In genomic region chr11:22472306-22472705, GRCh38 we compare ENCODE assay signal across 19 cellular contexts.
DNase-seq lines count a peak whose midpoint lies in the region; ATAC-seq and TF ChIP-seq lines count a peak whose summit lies in the region.
"Had no signal": no experiment of that assay in that cellular context is flagged by ENCODE, and none has a peak within 500 bp of the region (broad histone marks: within the 10 kb centered on the region; RNA-seq: fewer than 3 reads in every experiment).

No MANE protein-coding gene starts in this region.

- no peak overlapping the region for H3K4me3 ChIP-seq in IMR-90 (ENCODE audit: insufficient read depth, low read depth, low read length)
- H3K4me3 ChIP-seq in choroid plexus epithelial cell (ENCODE audit: low read depth, low read length): no peak overlapping the region
- H3K4me3 ChIP-seq in neural progenitor cell: no peak overlapping the region
- H3K4me3 ChIP-seq: lung, transverse colon had no signal

- H3K4me2 ChIP-seq in IMR-90 (ENCODE audit: low read depth, low read length) (no peak overlapping the region), neural progenitor cell (no peak overlapping the region)

- H3K27me3 ChIP-seq in IMR-90 (ENCODE audit: control insufficient read depth, insufficient read depth, low read length): no peaks in the 10 kb centered on the region
- H3K27me3 ChIP-seq in neural progenitor cell: no peaks in the 10 kb centered on the region
- H3K27me3 ChIP-seq: transverse colon had no signal

- no CpG with 5 or more reads among the region's 7 CpGs for WGBS in IMR-90 (ENCODE audit: extremely low coverage in 2 of 2, insufficient read length in 1 of 2), 2 experiments

- no peak overlapping the region for H3K4me3 Mint-ChIP-seq in neural progenitor cell
- H3K4me3 Mint-ChIP-seq: activated CD4-positive, alpha-beta memory T cell treated with anti-CD3 and anti-CD28 coated beads, Interleukin-2, amount 10 ng/mL, durations not matched to agents 7 days and 5 days; activated naive CD8-positive, alpha-beta T cell treated with anti-CD3 and anti-CD28 coated beads, Interleukin-2, amount 50 U/mL, for 24 hours; CD8-positive, alpha-beta T cell; nephron; stimulated activated memory B cell treated with anti-CD40 and anti-IgM and Interleukin-4, amounts not matched to agents 10 μg/mL and 1 μg/mL and 100 μg/mL, for 72 hours had no signal

- TF ChIP-seq CTCF in IMR-90 (conservative IDR thresholded peaks at IDR 0.05; ENCODE audit: low read depth, low read length) (peak; percentile 27; the same call in 1 of the 2 replicates), choroid plexus epithelial cell (conservative IDR thresholded peaks at IDR 0.05; ENCODE audit: low read depth, low read length) (peak; percentile 38), neural progenitor cell (IDR thresholded peaks at IDR 0.05) (peak; percentile 45)

- CTCF ChIA-PET in IMR-90 (lab: Yijun Ruan, JAX): no interaction called here

- H3K79me1 ChIP-seq in IMR-90 (ENCODE audit: low read depth in 1 of 2, low read length in 2 of 2): no peaks in the 10 kb centered on the region

- H3K9me3 ChIP-seq in IMR-90 (ENCODE audit: control insufficient read depth, insufficient read depth, low read length) (no peaks in the 10 kb centered on the region), neural progenitor cell (ENCODE audit: low read depth) (no peaks in the 10 kb centered on the region)
- H3K9me3 ChIP-seq: transverse colon had no signal

- H2AK9ac ChIP-seq in IMR-90 (replicated peaks; ENCODE audit: low read depth, low read length, poor library complexity): no peak overlapping the region

- H3K79me2 ChIP-seq in neural progenitor cell (ENCODE audit: low read depth): no peaks in the 10 kb centered on the region

- POLR2A ChIA-PET in IMR-90 (lab: Charles Lee; ENCODE audit: unreplicated experiment): no interaction called here

- H3K27ac ChIP-seq in IMR-90 (ENCODE audit: insufficient read depth, low read length): no peak overlapping the region
- no peak overlapping the region for H3K27ac ChIP-seq in neural progenitor cell
- H3K27ac ChIP-seq: transverse colon had no signal

- no peak overlapping the region for H4K91ac ChIP-seq in IMR-90 (ENCODE audit: insufficient read depth, low read depth, low read length)

- H3F3A ChIP-seq in neural progenitor cell (ENCODE audit: low read depth): no peaks in the 10 kb centered on the region

- no peak for TF ChIP-seq POLR2A in IMR-90 (IDR thresholded peaks at IDR 0.05; ENCODE audit: low read depth, low read length)

- peak; percentile 24; the same call in 1 of the 2 replicates for TF ChIP-seq RAD21 in IMR-90 (IDR thresholded peaks at IDR 0.05; ENCODE audit: low read length)

- H3K18ac ChIP-seq in IMR-90 (ENCODE audit: low read depth, low read length): no peak overlapping the region

- dilution Hi-C loops in IMR-90 (cut with HindIII; ENCODE audit: low sequenced_read_pairs, unreplicated experiment): no loop called here

- peaks cover 2% of the 10 kb centered on the region for H3K4me1 ChIP-seq in IMR-90 (ENCODE audit: control insufficient read depth, insufficient read depth, low read length)
- H3K4me1 ChIP-seq in neural progenitor cell: no peaks in the 10 kb centered on the region
- H3K4me1 ChIP-seq: transverse colon had no signal

- ATAC-seq in IMR-90 (ENCODE audit: low read depth) (no peak), GM21360 (IDR thresholded peaks at IDR 0.05; ENCODE audit: unreplicated experiment) (no peak)
- ATAC-seq: activated naive CD8-positive, alpha-beta T cell treated with anti-CD3 and anti-CD28 coated beads, Interleukin-2, amount 50 U/mL, for 24 hours; CD8-positive, alpha-beta T cell; Panc1; stimulated activated memory B cell treated with anti-CD40 and anti-IgM and Interleukin-4, amounts not matched to agents 10 μg/mL and 1 μg/mL and 100 μg/mL, for 72 hours had no signal

- H3K23ac ChIP-seq in IMR-90 (ENCODE audit: low read depth, low read length): no peak overlapping the region

- no peak overlapping the region for H2BK20ac ChIP-seq in IMR-90 (ENCODE audit: low read depth, low read length)

- no peak overlapping the region for H3K4ac ChIP-seq in IMR-90 (ENCODE audit: low read depth, low read length)

- intact Hi-C loops in IMR-90 (cut with micrococcal nuclease): no loop called here

- H2AK5ac ChIP-seq in IMR-90 (ENCODE audit: low read depth, low read length): no peak overlapping the region

- H3K9ac ChIP-seq in IMR-90 (ENCODE audit: low read depth, low read length): no peak overlapping the region
- no peak overlapping the region for H3K9ac ChIP-seq in neural progenitor cell

- H4K20me1 ChIP-seq in IMR-90 (ENCODE audit: insufficient read depth, low read length): no peaks in the 10 kb centered on the region
- H4K20me1 ChIP-seq in neural progenitor cell (ENCODE audit: low read depth): no peaks in the 10 kb centered on the region

- peak; percentile 32 for DNase-seq in DMS53 (lab: John Stamatoyannopoulos, UW)
- DNase-seq in DMS53 treated with DMSO at 0.1 percent for 48 hours (lab: John Stamatoyannopoulos, UW; ENCODE audit: unreplicated experiment): no peak
- DNase-seq in IMR-90: peak; percentile 9
- peak; percentile 16 for DNase-seq in choroid plexus epithelial cell (ENCODE audit: low read depth)
- DNase-seq in neural progenitor cell (ENCODE audit: low spot score): peak; percentile 13
- no peak for DNase-seq in CD1c-positive myeloid dendritic cell (ENCODE audit: extremely low spot score)
- DNase-seq in activated CD4-positive, alpha-beta T cell treated with anti-CD3 and anti-CD28 coated beads for 48 hours: no peak
- DNase-seq: activated CD4-positive, alpha-beta memory T cell treated with anti-CD3 and anti-CD28 coated beads, Interleukin-2, amount 10 ng/mL, durations not matched to agents 7 days and 5 days; activated naive CD8-positive, alpha-beta T cell treated with anti-CD3 and anti-CD28 coated beads, Interleukin-2, amount 50 U/mL, for 24 hours; CD8-positive, alpha-beta T cell; GOT3; NCI-H1930; NCI-H524 treated with DMSO at 0.1 percent for 48 hours; transverse colon had no signal

- no peak overlapping the region for H3K56ac ChIP-seq in IMR-90 (ENCODE audit: extremely low read depth, insufficient read depth, low read length)

- BruUV-seq in IMR-90 (replicated peaks; lab: Mats Ljungman, UMichigan): no TSS peak

- H3K36me3 ChIP-seq in IMR-90 (ENCODE audit: control insufficient read depth, insufficient read depth, low read length) (no peaks in the 10 kb centered on the region), neural progenitor cell (no peaks in the 10 kb centered on the region)
- H3K36me3 ChIP-seq: transverse colon had no signal

- no peaks in the 10 kb centered on the region for H3K27me3 Mint-ChIP-seq in neural progenitor cell (ENCODE audit: insufficient read depth, low read depth)
- H3K27me3 Mint-ChIP-seq: activated CD4-positive, alpha-beta memory T cell treated with anti-CD3 and anti-CD28 coated beads, Interleukin-2, amount 10 ng/mL, durations not matched to agents 7 days and 5 days; stimulated activated memory B cell treated with anti-CD40 and anti-IgM and Interleukin-4, amounts not matched to agents 10 μg/mL and 1 μg/mL and 100 μg/mL, for 72 hours had no signal

- no peak overlapping the region for H2BK15ac ChIP-seq in IMR-90 (ENCODE audit: low read depth, low read length)

- no peak overlapping the region for H4K8ac ChIP-seq in IMR-90 (ENCODE audit: low read depth in 2 of 2, low read length in 2 of 2)

- no peak overlapping the region for H3K27ac Mint-ChIP-seq in neural progenitor cell
- H3K27ac Mint-ChIP-seq: activated CD4-positive, alpha-beta memory T cell treated with anti-CD3 and anti-CD28 coated beads, Interleukin-2, amount 10 ng/mL, durations not matched to agents 7 days and 5 days; activated naive CD8-positive, alpha-beta T cell treated with anti-CD3 and anti-CD28 coated beads, Interleukin-2, amount 50 U/mL, for 24 hours; CD8-positive, alpha-beta T cell; nephron; stimulated activated memory B cell treated with anti-CD40 and anti-IgM and Interleukin-4, amounts not matched to agents 10 μg/mL and 1 μg/mL and 100 μg/mL, for 72 hours had no signal

- peaks cover 2% of the 10 kb centered on the region; the same call in 1 of the 2 replicates for H3K9me1 ChIP-seq in IMR-90 (ENCODE audit: insufficient read depth, low read length)

- H2AFZ ChIP-seq in IMR-90 (replicated peaks; ENCODE audit: low read length, poor library complexity) (no peak overlapping the region), neural progenitor cell (replicated peaks) (no peak overlapping the region)

- H4K5ac ChIP-seq in IMR-90 (ENCODE audit: low read depth, low read length): no peak overlapping the region

- H2BK120ac ChIP-seq in IMR-90 (ENCODE audit: low read depth, low read length): no peak overlapping the region

- H3K14ac ChIP-seq in IMR-90 (replicated peaks; ENCODE audit: low read depth, low read length): no peak overlapping the region

- H2BK5ac ChIP-seq in IMR-90 (ENCODE audit: low read depth, low read length, poor library complexity, severe bottlenecking): no peak overlapping the region

- no peaks in the 10 kb centered on the region for H3K36me3 Mint-ChIP-seq in neural progenitor cell
- H3K36me3 Mint-ChIP-seq: CD8-positive, alpha-beta T cell; stimulated activated memory B cell treated with anti-CD40 and anti-IgM and Interleukin-4, amounts not matched to agents 10 μg/mL and 1 μg/mL and 100 μg/mL, for 72 hours had no signal

- in situ Hi-C loops in IMR-90 (cut with MboI; ENCODE audit: low sequenced_read_pairs): no loop called here

- no peaks in the 10 kb centered on the region for H3K9me3 Mint-ChIP-seq in neural progenitor cell
- H3K9me3 Mint-ChIP-seq: activated CD4-positive, alpha-beta memory T cell treated with anti-CD3 and anti-CD28 coated beads, Interleukin-2, amount 10 ng/mL, durations not matched to agents 7 days and 5 days; activated naive CD8-positive, alpha-beta T cell treated with anti-CD3 and anti-CD28 coated beads, Interleukin-2, amount 50 U/mL, for 24 hours; CD8-positive, alpha-beta T cell; nephron; stimulated activated memory B cell treated with anti-CD40 and anti-IgM and Interleukin-4, amounts not matched to agents 10 μg/mL and 1 μg/mL and 100 μg/mL, for 72 hours had no signal

- no peaks in the 10 kb centered on the region for H3K4me1 Mint-ChIP-seq in neural progenitor cell
- H3K4me1 Mint-ChIP-seq: activated CD4-positive, alpha-beta memory T cell treated with anti-CD3 and anti-CD28 coated beads, Interleukin-2, amount 10 ng/mL, durations not matched to agents 7 days and 5 days; activated naive CD8-positive, alpha-beta T cell treated with anti-CD3 and anti-CD28 coated beads, Interleukin-2, amount 50 U/mL, for 24 hours; nephron; stimulated activated memory B cell treated with anti-CD40 and anti-IgM and Interleukin-4, amounts not matched to agents 10 μg/mL and 1 μg/mL and 100 μg/mL, for 72 hours had no signal

TF ChIP-seq in IMR-90, 13 proteins besides CTCF, POLR2A, EP300 and RAD21:
- 0 out of 2 replicates have a peak, but pooled peaks have one; percentile 21 for TF ChIP-seq SMC3 (IDR thresholded peaks at IDR 0.05; ENCODE audit: low read depth, low read length)
- TF ChIP-seq BHLHE40 (IDR thresholded peaks at IDR 0.05; ENCODE audit: low read depth, low read length): no peak

Comparison
In these comparisons a context has a peak if more than half of its experiments do, and no peak if none do; other contexts are left out.
1. DNase-seq: peak in DMS53 (single experiment), IMR-90 (single experiment), choroid plexus epithelial cell (single experiment) and neural progenitor cell (single experiment); none in DMS53 treated with DMSO at 0.1 percent for 48 hours (single experiment), CD1c-positive myeloid dendritic cell (single experiment) and activated CD4-positive, alpha-beta T cell treated with anti-CD3 and anti-CD28 coated beads for 48 hours (single experiment).
2. Peak in every context shown above with its lines, with median percentiles within 50 percentile points of each other: CTCF ChIP-seq.